Comparison of ENCODE assay signal across 11 cellular contexts in genomic region chr13:21595546-21595822, GRCh38. TPM values are rescaled to one million over a fixed set of nuclear protein-coding genes. Genes with fewer than 3 reads are reported as not detected.
A peak's percentile ranks its signal among the peaks of the same experiment; 100 is the strongest.
DNase-seq lines count a peak whose midpoint lies in the region; ATAC-seq and TF ChIP-seq lines count a peak whose summit lies in the region.
"Had no signal": no experiment of that assay in that cellular context is flagged by ENCODE, and none has a peak within 500 bp of the region (broad histone marks: within the 10 kb centered on the region; RNA-seq: fewer than 3 reads in every experiment).

No MANE protein-coding gene starts in this region.

- ATAC-seq in GM18520 (IDR thresholded peaks at IDR 0.05; ENCODE audit: unreplicated experiment) (peak; percentile 45), GM21576 (IDR thresholded peaks at IDR 0.05; ENCODE audit: unreplicated experiment) (peak; percentile 59), HG03280 (IDR thresholded peaks at IDR 0.05; ENCODE audit: unreplicated experiment) (peak; percentile 69), foreskin keratinocyte (peak; percentile 50)

- no peaks in the 10 kb centered on the region for H3K27me3 ChIP-seq in foreskin keratinocyte

- H3K36me3 Mint-ChIP-seq in activated T-helper 1 cell treated with anti-CD3 and anti-CD28 coated beads, Interleukin-12 subunit alpha, Interleukin-12 subunit beta, Interleukin-2, Interleukin-4 antibody, amounts not matched to agents 30 ng/mL and 10 ng/mL and 1 ng/mL, durations not matched to agents 14 hours and 24 hours and 36 hours (ENCODE audit: low read depth) = peaks cover 3% of the 10 kb centered on the region

- H3K4me1 ChIP-seq in foreskin keratinocyte = no peaks in the 10 kb centered on the region

- TF ChIP-seq CTCF in foreskin keratinocyte (conservative IDR thresholded peaks at IDR 0.05) = no peak

- H3K27ac Mint-ChIP-seq in activated T-helper 1 cell treated with anti-CD3 and anti-CD28 coated beads, Interleukin-12 subunit alpha, Interleukin-12 subunit beta, Interleukin-2, Interleukin-4 antibody, amounts not matched to agents 30 ng/mL and 10 ng/mL and 1 ng/mL, durations not matched to agents 14 hours and 24 hours and 36 hours = no peak overlapping the region

- H3K4me1 Mint-ChIP-seq in activated T-helper 1 cell treated with anti-CD3 and anti-CD28 coated beads, Interleukin-12 subunit alpha, Interleukin-12 subunit beta, Interleukin-2, Interleukin-4 antibody, amounts not matched to agents 30 ng/mL and 10 ng/mL and 1 ng/mL, durations not matched to agents 14 hours and 24 hours and 36 hours (ENCODE audit: low read depth) = peaks cover 6% of the 10 kb centered on the region

- H3K4me3 Mint-ChIP-seq in activated T-helper 1 cell treated with anti-CD3 and anti-CD28 coated beads, Interleukin-12 subunit alpha, Interleukin-12 subunit beta, Interleukin-2, Interleukin-4 antibody, amounts not matched to agents 30 ng/mL and 10 ng/mL and 1 ng/mL, durations not matched to agents 14 hours and 24 hours and 36 hours = no peak overlapping the region

- no peaks in the 10 kb centered on the region for H3K9me3 Mint-ChIP-seq in activated T-helper 1 cell treated with anti-CD3 and anti-CD28 coated beads, Interleukin-12 subunit alpha, Interleukin-12 subunit beta, Interleukin-2, Interleukin-4 antibody, amounts not matched to agents 30 ng/mL and 10 ng/mL and 1 ng/mL, durations not matched to agents 14 hours and 24 hours and 36 hours

- no peak overlapping the region for H3K27ac ChIP-seq in foreskin keratinocyte
- H3K27ac ChIP-seq: thoracic aorta had no signal

- DNase-seq in foreskin keratinocyte = peak in 1 of 2 donors; percentile 37
- DNase-seq in DMS53 treated with DMSO at 0.1 percent for 48 hours (lab: John Stamatoyannopoulos, UW; ENCODE audit: unreplicated experiment) = no peak
- DNase-seq in superior temporal gyrus (ENCODE audit: extremely low spot score) = no peak
- no peak for DNase-seq in activated T-helper 1 cell treated with anti-CD3 and anti-CD28 coated beads, Interleukin-12 subunit alpha, Interleukin-12 subunit beta, Interleukin-2, Interleukin-4 antibody, amounts not matched to agents 30 ng/mL and 10 ng/mL and 1 ng/mL, durations not matched to agents 14 hours and 24 hours and 36 hours (ENCODE audit: low spot score)
- DNase-seq in anterior cingulate cortex (lab: John Stamatoyannopoulos, UW) = no peak
- DNase-seq: COR-L47, NCI-H187 had no signal

- no peaks in the 10 kb centered on the region for H3K27me3 Mint-ChIP-seq in activated T-helper 1 cell treated with anti-CD3 and anti-CD28 coated beads, Interleukin-12 subunit alpha, Interleukin-12 subunit beta, Interleukin-2, Interleukin-4 antibody, amounts not matched to agents 30 ng/mL and 10 ng/mL and 1 ng/mL, durations not matched to agents 14 hours and 24 hours and 36 hours (ENCODE audit: insufficient read depth)

- intact Hi-C loops in activated T-helper 1 cell treated with anti-CD3 and anti-CD28 coated beads, Interleukin-12 subunit alpha, Interleukin-12 subunit beta, Interleukin-2, Interleukin-4 antibody, amounts not matched to agents 30 ng/mL and 10 ng/mL and 1 ng/mL, durations not matched to agents 14 hours and 24 hours and 36 hours (cut with micrococcal nuclease) = no loop called here

RNA-seq across cellular contexts. Expression of gene MICU2, which starts 8.5 kb away (rescaled TPM):
- 35.1 and 35.4 TPM in 2 replicates for total RNA-seq in foreskin keratinocyte
- 23.5 and 26.5 TPM in 2 replicates for polyA plus RNA-seq in foreskin keratinocyte
- total RNA-seq in activated T-helper 1 cell treated with anti-CD3 and anti-CD28 coated beads, Interleukin-12 subunit alpha, Interleukin-12 subunit beta, Interleukin-2, Interleukin-4 antibody, amounts not matched to agents 30 ng/mL and 10 ng/mL and 1 ng/mL, durations not matched to agents 14 hours and 24 hours and 36 hours = 32.5 and 33.8 TPM in 2 replicates
